Comparison of ENCODE assay signal across 10 cellular contexts in genomic region chr1:37634554-37635308, GRCh38. TPM values are rescaled to one million over a fixed set of nuclear protein-coding genes. Genes with fewer than 3 reads are reported as not detected.
DNase-seq lines count a peak whose midpoint lies in the region; ATAC-seq lines count a peak whose summit lies in the region.
"Had no signal": no experiment of that assay in that cellular context is flagged by ENCODE, and none has a peak within 500 bp of the region (broad histone marks: within the 10 kb centered on the region; RNA-seq: fewer than 3 reads in every experiment).

Gene RSPO1, minus strand, starts transcription at chr1:37634892. Its CDS starts 5,231 bp downstream, at chr1:37629661.

- H3K9ac ChIP-seq in iPS-15b (ENCODE audit: low read depth, low read length): no peak within 1 kb of the TSS

- in situ Hi-C loops in KBM-7 (cut with MboI; ENCODE audit: low pct_unique_long_range_greater_than_20kb, low sequenced_read_pairs): no loop called here

- H3K36me3 ChIP-seq in iPS-15b (ENCODE audit: control insufficient read depth, insufficient read depth, low read length): no peaks in the 10 kb centered on the region

- no peaks in the 10 kb centered on the region for H3K4me1 ChIP-seq in iPS-15b (ENCODE audit: control insufficient read depth, insufficient read depth, low read length)

- H3K27ac Mint-ChIP-seq in activated T-cell treated with anti-CD3 and anti-CD28 coated beads, Interleukin-2, amount 50 U/mL, for 72 hours: no peak within 1 kb of the TSS
- H3K27ac Mint-ChIP-seq in stimulated activated naive CD8-positive, alpha-beta T cell treated with anti-CD3 and anti-CD28 coated beads, Interleukin-15, amount 100 ng/mL, for 72 hours: no peak within 1 kb of the TSS
- H3K27ac Mint-ChIP-seq: CD4-positive, CD25-positive, alpha-beta regulatory T cell had no signal

- no peaks in the 10 kb centered on the region for H3K9me3 Mint-ChIP-seq in activated T-cell treated with anti-CD3 and anti-CD28 coated beads, Interleukin-2, amount 50 U/mL, for 72 hours
- H3K9me3 Mint-ChIP-seq in stimulated activated naive CD8-positive, alpha-beta T cell treated with anti-CD3 and anti-CD28 coated beads, Interleukin-15, amount 100 ng/mL, for 72 hours: no peaks in the 10 kb centered on the region

- H3K4me1 Mint-ChIP-seq in activated T-cell treated with anti-CD3 and anti-CD28 coated beads, Interleukin-2, amount 50 U/mL, for 72 hours (ENCODE audit: low read depth): peaks cover 9% of the 10 kb centered on the region
- peaks cover 27% of the 10 kb centered on the region for H3K4me1 Mint-ChIP-seq in stimulated activated naive CD8-positive, alpha-beta T cell treated with anti-CD3 and anti-CD28 coated beads, Interleukin-15, amount 100 ng/mL, for 72 hours

- peak within 1 kb of the TSS; percentile 43 for H3K4me3 ChIP-seq in iPS-15b (ENCODE audit: low read depth, low read length)

- H3K9me3 ChIP-seq in iPS-15b (ENCODE audit: control insufficient read depth, insufficient read depth, low read length): no peaks in the 10 kb centered on the region

- H3K27me3 Mint-ChIP-seq in activated T-cell treated with anti-CD3 and anti-CD28 coated beads, Interleukin-2, amount 50 U/mL, for 72 hours (ENCODE audit: low read depth): peaks cover 69% of the 10 kb centered on the region
- H3K27me3 Mint-ChIP-seq in stimulated activated naive CD8-positive, alpha-beta T cell treated with anti-CD3 and anti-CD28 coated beads, Interleukin-15, amount 100 ng/mL, for 72 hours: peaks cover 71% of the 10 kb centered on the region

- peaks cover 99% of the 10 kb centered on the region for H3K27me3 ChIP-seq in iPS-15b (ENCODE audit: control insufficient read depth, insufficient read depth, low read length)

- peak; percentile 34 to 39 for ATAC-seq in activated T-cell treated with anti-CD3 and anti-CD28 coated beads, Interleukin-2, amount 50 U/mL, for 72 hours (replicated peaks in 1 of 2)
- peak; percentile 72 for ATAC-seq in stimulated activated naive CD8-positive, alpha-beta T cell treated with anti-CD3 and anti-CD28 coated beads, Interleukin-15, amount 100 ng/mL, for 72 hours

- H3K36me3 Mint-ChIP-seq in activated T-cell treated with anti-CD3 and anti-CD28 coated beads, Interleukin-2, amount 50 U/mL, for 72 hours (ENCODE audit: insufficient read depth in 2 of 2): no peaks in the 10 kb centered on the region
- H3K36me3 Mint-ChIP-seq: CD4-positive, CD25-positive, alpha-beta regulatory T cell had no signal

- DNase-seq in NCI-H345 (lab: John Stamatoyannopoulos, UW) (peak; percentile 6), NCI-H345 treated with DMSO at 0.1 percent for 48 hours (lab: John Stamatoyannopoulos, UW; ENCODE audit: unreplicated experiment) (no peak), KBM-7 (no peak), cortex of kidney (lab: John Stamatoyannopoulos, UW) (no peak), HuH-7 (ENCODE audit: low spot score) (no peak)
- DNase-seq in activated T-cell treated with anti-CD3 and anti-CD28 coated beads, Interleukin-2, amount 50 U/mL, for 72 hours: peak in 1 of 2 donors; percentile 8
- no peak for DNase-seq in stimulated activated naive CD8-positive, alpha-beta T cell treated with anti-CD3 and anti-CD28 coated beads, Interleukin-15, amount 100 ng/mL, for 72 hours
- DNase-seq: CD4-positive, CD25-positive, alpha-beta regulatory T cell had no signal

- peak within 1 kb of the TSS; percentile 45 to 63 for H3K4me3 Mint-ChIP-seq in activated T-cell treated with anti-CD3 and anti-CD28 coated beads, Interleukin-2, amount 50 U/mL, for 72 hours
- peak within 1 kb of the TSS; percentile 32 to 36 for H3K4me3 Mint-ChIP-seq in stimulated activated naive CD8-positive, alpha-beta T cell treated with anti-CD3 and anti-CD28 coated beads, Interleukin-15, amount 100 ng/mL, for 72 hours

RNA-seq across cellular contexts. Expression of gene RSPO1, which starts in this region (rescaled TPM):
- not detected for total RNA-seq in activated T-cell treated with anti-CD3 and anti-CD28 coated beads, Interleukin-2, amount 50 U/mL, for 72 hours
- total RNA-seq: CD4-positive, CD25-positive, alpha-beta regulatory T cell; renal cortical epithelial cell had no signal

Comparison
In these comparisons a context has a peak if more than half of its experiments do, and no peak if none do; other contexts are left out.
1. Peak in ATAC-seq in activated T-cell treated with anti-CD3 and anti-CD28 coated beads, Interleukin-2, amount 50 U/mL, for 72 hours; RNA of the gene not detected or under 1 TPM.